25 cellular contexts compared by ENCODE assay signal in the genomic region with DNA sequence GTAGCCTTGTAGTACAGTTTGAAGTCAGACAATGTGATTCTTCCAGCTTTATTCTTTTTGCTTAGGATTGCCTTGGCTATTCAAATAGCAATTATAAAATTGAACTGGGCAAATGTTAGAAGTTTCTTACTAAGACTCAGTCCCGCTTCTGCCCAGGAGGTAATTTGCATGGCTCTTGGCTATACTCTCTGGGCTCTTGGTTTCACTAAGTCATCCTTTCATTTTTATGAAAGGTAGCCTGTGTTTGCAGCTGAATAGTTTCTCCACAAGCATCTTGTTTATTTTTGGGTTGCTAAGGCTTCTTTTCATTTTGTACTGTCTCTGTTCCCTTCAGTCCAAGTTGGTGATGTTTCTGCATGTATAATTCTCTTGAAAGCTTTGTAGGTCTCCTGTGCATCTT.
"Had no signal": no experiment of that assay in that cellular context is flagged by ENCODE, and none has a peak within 500 bp of the region (broad histone marks: within the 10 kb centered on the region; RNA-seq: fewer than 3 reads in every experiment).

No MANE protein-coding gene starts in this region.

- H3K27ac ChIP-seq: heart left ventricle, pancreas, right atrium auricular region, spleen, suprapubic skin, tibial artery, upper lobe of right lung had no signal

- H3K4me3 ChIP-seq: heart left ventricle, pancreas, right atrium auricular region, spleen, suprapubic skin, tibial artery, upper lobe of right lung had no signal

- H3K4me3 Mint-ChIP-seq: activated CD4-positive, alpha-beta memory T cell treated with anti-CD3 and anti-CD28 coated beads for 36 hours; activated CD4-positive, alpha-beta T cell treated with anti-CD3 and anti-CD28 coated beads, Interleukin-2, amount 10 ng/mL, durations not matched to agents 24 days and 14 days; activated naive CD4-positive, alpha-beta T cell treated with anti-CD3 and anti-CD28 coated beads, Interleukin-2, amount 50 U/mL, for 24 hours; activated naive CD8-positive, alpha-beta T cell treated with anti-CD3 and anti-CD28 coated beads, Interleukin-2, amount 50 U/mL, for 24 hours; immature natural killer cell; mesothelial cell of epicardium; naive B cell had no signal

- H3K4me1 Mint-ChIP-seq: activated CD4-positive, alpha-beta T cell treated with anti-CD3 and anti-CD28 coated beads, Interleukin-2, amount 10 ng/mL, durations not matched to agents 24 days and 14 days; activated naive CD4-positive, alpha-beta T cell treated with anti-CD3 and anti-CD28 coated beads, Interleukin-2, amount 50 U/mL, for 24 hours; activated naive CD8-positive, alpha-beta T cell treated with anti-CD3 and anti-CD28 coated beads, Interleukin-2, amount 50 U/mL, for 24 hours; immature natural killer cell; mesothelial cell of epicardium; naive B cell had no signal

- H3K27me3 Mint-ChIP-seq: activated CD4-positive, alpha-beta T cell treated with anti-CD3 and anti-CD28 coated beads, Interleukin-2, amount 10 ng/mL, durations not matched to agents 24 days and 14 days had no signal

- H3K36me3 ChIP-seq: heart left ventricle, pancreas, right atrium auricular region, spleen, suprapubic skin, tibial artery, upper lobe of right lung had no signal

- ATAC-seq: activated naive CD8-positive, alpha-beta T cell treated with anti-CD3 and anti-CD28 coated beads, Interleukin-2, amount 50 U/mL, for 24 hours; heart left ventricle; pancreas; upper lobe of right lung had no signal

- H3K9me3 ChIP-seq: pancreas, right atrium auricular region, suprapubic skin, tibial artery, upper lobe of right lung had no signal

- H3K9me3 Mint-ChIP-seq: activated CD4-positive, alpha-beta memory T cell treated with anti-CD3 and anti-CD28 coated beads for 36 hours; activated CD4-positive, alpha-beta T cell treated with anti-CD3 and anti-CD28 coated beads, Interleukin-2, amount 10 ng/mL, durations not matched to agents 24 days and 14 days; activated naive CD8-positive, alpha-beta T cell treated with anti-CD3 and anti-CD28 coated beads, Interleukin-2, amount 50 U/mL, for 24 hours had no signal

- H3K27ac Mint-ChIP-seq: activated CD4-positive, alpha-beta memory T cell treated with anti-CD3 and anti-CD28 coated beads for 36 hours; activated CD4-positive, alpha-beta T cell treated with anti-CD3 and anti-CD28 coated beads, Interleukin-2, amount 10 ng/mL, durations not matched to agents 24 days and 14 days; activated naive CD4-positive, alpha-beta T cell treated with anti-CD3 and anti-CD28 coated beads, Interleukin-2, amount 50 U/mL, for 24 hours; activated naive CD8-positive, alpha-beta T cell treated with anti-CD3 and anti-CD28 coated beads, Interleukin-2, amount 50 U/mL, for 24 hours; immature natural killer cell; mesothelial cell of epicardium; naive B cell had no signal

- H3K27me3 ChIP-seq: pancreas, right atrium auricular region, spleen, suprapubic skin, tibial artery, upper lobe of right lung had no signal

- DNase-seq: activated CD4-positive, alpha-beta memory T cell treated with anti-CD3 and anti-CD28 coated beads for 36 hours; activated CD4-positive, alpha-beta T cell treated with anti-CD3 and anti-CD28 coated beads, Interleukin-2, amount 10 ng/mL, durations not matched to agents 24 days and 14 days; activated CD4-positive, CD25-positive, alpha-beta regulatory T cell treated with anti-CD3 and anti-CD28 coated beads, Interleukin-2, amount 50 U/mL, for 72 hours; activated CD8-positive, alpha-beta memory T cell treated with anti-CD3 and anti-CD28 coated beads, Interleukin-2, amount 50 U/mL, for 4 hours; activated gamma-delta T cell treated with Interleukin-2 at 50 U/mL for 16 hours; activated naive CD8-positive, alpha-beta T cell treated with anti-CD3 and anti-CD28 coated beads, Interleukin-2, amount 50 U/mL, for 24 hours; activated T-cell treated with anti-CD3 and anti-CD28 coated beads, Interleukin-2, amount 50 U/mL, for 1 hour; amygdala; caudate nucleus; foreskin fibroblast; heart left ventricle; hypothalamus; immature natural killer cell; naive B cell; nucleus accumbens; pancreas; spleen; stimulated activated naive CD4-positive, alpha-beta T cell; T1000; tibial artery; upper lobe of right lung had no signal

- H3K36me3 Mint-ChIP-seq: activated CD4-positive, alpha-beta memory T cell treated with anti-CD3 and anti-CD28 coated beads for 36 hours; immature natural killer cell; mesothelial cell of epicardium; naive B cell had no signal
